ENCODE assay signal across 8 cellular contexts in the genomic region with DNA sequence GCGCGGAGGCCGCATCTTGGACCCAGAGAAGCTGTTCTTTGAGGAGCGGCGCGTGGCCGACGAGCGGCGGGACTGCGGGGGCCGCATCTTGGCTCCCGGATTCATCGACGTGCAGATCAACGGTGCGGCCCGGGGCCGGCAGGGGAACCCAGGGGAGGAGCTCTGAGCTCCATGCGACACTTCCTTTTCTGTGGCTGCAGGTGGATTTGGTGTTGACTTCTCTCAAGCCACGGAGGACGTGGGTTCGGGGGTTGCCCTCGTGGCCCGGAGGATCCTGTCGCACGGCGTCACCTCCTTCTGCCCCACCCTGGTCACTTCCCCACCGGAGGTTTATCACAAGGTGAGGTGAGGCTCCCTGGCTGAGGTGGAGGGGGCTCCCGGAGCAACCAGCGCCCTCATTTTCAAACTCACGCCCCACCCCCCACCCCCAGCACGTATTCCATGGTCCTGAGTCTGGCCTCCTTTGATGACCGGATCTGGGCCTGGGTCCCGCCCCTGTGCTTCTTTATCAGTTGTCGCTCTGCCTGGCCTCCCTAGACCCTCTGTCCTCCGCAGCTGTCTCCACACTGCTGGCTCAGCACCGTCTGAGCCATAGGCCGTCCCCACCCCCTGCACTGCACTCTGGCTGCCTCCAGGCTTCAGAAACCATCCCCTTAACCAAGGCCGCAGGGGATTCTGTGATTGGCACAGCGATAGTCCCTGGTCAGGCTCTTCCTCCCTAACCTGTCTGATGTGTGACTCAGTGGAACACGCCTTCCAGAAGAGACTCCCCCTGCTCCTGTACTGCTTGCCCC. TPM values are rescaled to one million over a fixed set of nuclear protein-coding genes. Genes with fewer than 3 reads are reported as not detected.
DNase-seq lines count a peak whose midpoint lies in the region; ATAC-seq, FAIRE-seq and TF ChIP-seq lines count a peak whose summit lies in the region.

No MANE protein-coding gene starts in this region.

- H3K9me3 Mint-ChIP-seq in activated T-helper 2 cell treated with anti-CD3 and anti-CD28 coated beads, Interferon-gamma antibody, Interleukin-2, Interleukin-4, amounts not matched to agents 10 μg/mL and 5 μg/mL and 100 μg/mL, durations not matched to agents 14 hours and 24 hours and 36 hours: no peaks in the 10 kb centered on the region

- ATAC-seq in GM18867 (IDR thresholded peaks at IDR 0.05; ENCODE audit: unreplicated experiment) (peak; percentile 27), GM18517 (IDR thresholded peaks at IDR 0.05; ENCODE audit: unreplicated experiment) (no peak)

- DNase-seq in MV-4-11 (lab: John Stamatoyannopoulos, UW) (peak; percentile 34), glomerular visceral epithelial cell (ENCODE audit: extremely low spot score) (peak; percentile 76), posterior vena cava (ENCODE audit: low spot score) (peak; percentile 89), H54 (ENCODE audit: insufficient read length, low spot score) (no peak), COR-L47 (lab: John Stamatoyannopoulos, UW) (no peak)
- DNase-seq in activated T-helper 2 cell treated with anti-CD3 and anti-CD28 coated beads, Interferon-gamma antibody, Interleukin-2, Interleukin-4, amounts not matched to agents 10 μg/mL and 5 μg/mL and 100 μg/mL, durations not matched to agents 14 hours and 24 hours and 36 hours (ENCODE audit: low spot score): peak; percentile 51

- H3K27me3 Mint-ChIP-seq in activated T-helper 2 cell treated with anti-CD3 and anti-CD28 coated beads, Interferon-gamma antibody, Interleukin-2, Interleukin-4, amounts not matched to agents 10 μg/mL and 5 μg/mL and 100 μg/mL, durations not matched to agents 14 hours and 24 hours and 36 hours (ENCODE audit: low read depth): no peaks in the 10 kb centered on the region

- no peak for TF ChIP-seq POLR2A in H54 (IDR thresholded peaks at IDR 0.05; ENCODE audit: low read depth, low read length)

- peak overlapping the region; percentile 79 for H3K4me3 Mint-ChIP-seq in activated T-helper 2 cell treated with anti-CD3 and anti-CD28 coated beads, Interferon-gamma antibody, Interleukin-2, Interleukin-4, amounts not matched to agents 10 μg/mL and 5 μg/mL and 100 μg/mL, durations not matched to agents 14 hours and 24 hours and 36 hours (ENCODE audit: low read depth)

- FAIRE-seq in H54 (lab: Jason Lieb, UNC): no peak

- intact Hi-C loops in activated T-helper 2 cell treated with anti-CD3 and anti-CD28 coated beads, Interferon-gamma antibody, Interleukin-2, Interleukin-4, amounts not matched to agents 10 μg/mL and 5 μg/mL and 100 μg/mL, durations not matched to agents 14 hours and 24 hours and 36 hours (cut with micrococcal nuclease): no loop called here
- intact Hi-C loops in posterior vena cava (cut with DNase I): loop anchor here in 1 of 2 donors (10.0 kb wide), 1 partner anchor 316 kb away; a partner anchor contains a TSS

- peak overlapping the region; percentile 78 for H3K27ac Mint-ChIP-seq in activated T-helper 2 cell treated with anti-CD3 and anti-CD28 coated beads, Interferon-gamma antibody, Interleukin-2, Interleukin-4, amounts not matched to agents 10 μg/mL and 5 μg/mL and 100 μg/mL, durations not matched to agents 14 hours and 24 hours and 36 hours

- peaks cover 28% of the 10 kb centered on the region for H3K4me1 Mint-ChIP-seq in activated T-helper 2 cell treated with anti-CD3 and anti-CD28 coated beads, Interferon-gamma antibody, Interleukin-2, Interleukin-4, amounts not matched to agents 10 μg/mL and 5 μg/mL and 100 μg/mL, durations not matched to agents 14 hours and 24 hours and 36 hours (ENCODE audit: low read depth)

- peaks cover 37% of the 10 kb centered on the region for H3K36me3 Mint-ChIP-seq in activated T-helper 2 cell treated with anti-CD3 and anti-CD28 coated beads, Interferon-gamma antibody, Interleukin-2, Interleukin-4, amounts not matched to agents 10 μg/mL and 5 μg/mL and 100 μg/mL, durations not matched to agents 14 hours and 24 hours and 36 hours (ENCODE audit: low read depth)

RNA-seq across cellular contexts. Expression of a gene that starts 0.8 kb away (rescaled TPM):
- 29.3 and 30.1 TPM in 2 replicates for total RNA-seq in activated T-helper 2 cell treated with anti-CD3 and anti-CD28 coated beads, Interferon-gamma antibody, Interleukin-2, Interleukin-4, amounts not matched to agents 10 μg/mL and 5 μg/mL and 100 μg/mL, durations not matched to agents 14 hours and 24 hours and 36 hours
- 10 to 100 TPM; 25.5 to 34.3 TPM for total RNA-seq in posterior vena cava

RNA-seq across cellular contexts. Expression of a gene that starts 7.2 kb away (rescaled TPM):
- 114 and 119 TPM in 2 replicates for total RNA-seq in activated T-helper 2 cell treated with anti-CD3 and anti-CD28 coated beads, Interferon-gamma antibody, Interleukin-2, Interleukin-4, amounts not matched to agents 10 μg/mL and 5 μg/mL and 100 μg/mL, durations not matched to agents 14 hours and 24 hours and 36 hours
- total RNA-seq in posterior vena cava: 100 to 1,000 TPM; 107 to 133 TPM

RNA-seq across cellular contexts. Expression of a gene that starts 10.2 kb away (rescaled TPM):
- 0.25 TPM in 1 of 2 replicates, not detected in the other for total RNA-seq in activated T-helper 2 cell treated with anti-CD3 and anti-CD28 coated beads, Interferon-gamma antibody, Interleukin-2, Interleukin-4, amounts not matched to agents 10 μg/mL and 5 μg/mL and 100 μg/mL, durations not matched to agents 14 hours and 24 hours and 36 hours
- total RNA-seq in posterior vena cava: not detected

RNA-seq across cellular contexts. Expression of a gene that starts 16.8 kb away (rescaled TPM):
- 45.7 and 48.5 TPM in 2 replicates for total RNA-seq in activated T-helper 2 cell treated with anti-CD3 and anti-CD28 coated beads, Interferon-gamma antibody, Interleukin-2, Interleukin-4, amounts not matched to agents 10 μg/mL and 5 μg/mL and 100 μg/mL, durations not matched to agents 14 hours and 24 hours and 36 hours
- total RNA-seq in posterior vena cava: 10 to 100 TPM; 36.8 to 40.1 TPM

RNA-seq across cellular contexts. Expression of a gene that starts 46.1 kb away (rescaled TPM):
- total RNA-seq in activated T-helper 2 cell treated with anti-CD3 and anti-CD28 coated beads, Interferon-gamma antibody, Interleukin-2, Interleukin-4, amounts not matched to agents 10 μg/mL and 5 μg/mL and 100 μg/mL, durations not matched to agents 14 hours and 24 hours and 36 hours: 19.6 and 21.4 TPM in 2 replicates
- 10 to 100 TPM; 11.4 to 13.3 TPM for total RNA-seq in posterior vena cava

Comparison
In these comparisons a context has a peak if more than half of its experiments do, and no peak if none do; other contexts are left out.
1. DNase-seq: peak in MV-4-11 (single experiment), activated T-helper 2 cell treated with anti-CD3 and anti-CD28 coated beads, Interferon-gamma antibody, Interleukin-2, Interleukin-4, amounts not matched to agents 10 μg/mL and 5 μg/mL and 100 μg/mL, durations not matched to agents 14 hours and 24 hours and 36 hours (single experiment), glomerular visceral epithelial cell (single experiment) and posterior vena cava (single experiment); none in H54 (single experiment) and COR-L47 (single experiment).